Comparison of ENCODE assay signal across 20 cellular contexts in genomic region chrX:72031118-72031517, GRCh38.
"Had no signal": no experiment of that assay in that cellular context is flagged by ENCODE, and none has a peak within 500 bp of the region (broad histone marks: within the 10 kb centered on the region; RNA-seq: fewer than 3 reads in every experiment).

No MANE protein-coding gene starts in this region.

- H3K27ac ChIP-seq: left ventricle myocardium inferior, spleen, upper lobe of right lung, WERI-Rb-1 had no signal

- H3K4me1 ChIP-seq: left ventricle myocardium inferior, spleen, upper lobe of right lung had no signal

- H3K36me3 ChIP-seq: left ventricle myocardium inferior, spleen, thoracic aorta, upper lobe of right lung had no signal

- H3K4me3 ChIP-seq: left ventricle myocardium inferior, mucosa of descending colon, spleen, thoracic aorta, upper lobe of right lung had no signal

- ATAC-seq: activated CD8-positive, alpha-beta T cell treated with anti-CD3 and anti-CD28 coated beads, Interleukin-2, amount 10 ng/mL, durations not matched to agents 7 days and 5 days; activated naive CD8-positive, alpha-beta T cell treated with anti-CD3 and anti-CD28 coated beads, Interleukin-2, amount 50 U/mL, for 24 hours; mucosa of descending colon; T-cell; upper lobe of right lung had no signal

- DNase-seq: activated CD4-positive, alpha-beta T cell treated with anti-CD3 and anti-CD28 coated beads, Interleukin-2, amount 10 ng/mL, durations not matched to agents 7 days and 5 days; activated CD4-positive, CD25-positive, alpha-beta regulatory T cell treated with anti-CD3 and anti-CD28 coated beads, Interleukin-2, amount 50 U/mL, for 72 hours; activated CD8-positive, alpha-beta T cell treated with anti-CD3 and anti-CD28 coated beads, Interleukin-2, amount 10 ng/mL, durations not matched to agents 7 days and 5 days; activated gamma-delta T cell; activated naive CD4-positive, alpha-beta T cell treated with anti-CD3 and anti-CD28 coated beads, Interleukin-2, amount 50 U/mL, for 16 hours; activated naive CD8-positive, alpha-beta T cell treated with anti-CD3 and anti-CD28 coated beads, Interleukin-2, amount 50 U/mL, for 24 hours; foreskin melanocyte; glutamatergic neuron; hypothalamus; left ventricle myocardium inferior; mucosa of descending colon; nucleus accumbens; posterior cingulate gyrus; spleen; stimulated activated CD4-positive, alpha-beta T cell treated with anti-CD3 and anti-CD28 coated beads, Interleukin-4, amount 100 ng/mL, for 1 hour; stimulated activated naive CD4-positive, alpha-beta T cell; T-cell; upper lobe of right lung; WERI-Rb-1 had no signal

- H3K27me3 ChIP-seq: upper lobe of right lung had no signal

- H3K9me3 ChIP-seq: left ventricle myocardium inferior, mucosa of descending colon, thoracic aorta, upper lobe of right lung had no signal
